24 cellular contexts compared by ENCODE assay signal in genomic region chr15:48451736-48452135, GRCh38.
"Had no signal": no experiment of that assay in that cellular context is flagged by ENCODE, and none has a peak within 500 bp of the region (broad histone marks: within the 10 kb centered on the region; RNA-seq: fewer than 3 reads in every experiment).

No MANE protein-coding gene starts in this region.

- H3K36me3 ChIP-seq: breast epithelium had no signal

- ATAC-seq: gastroesophageal sphincter; heart left ventricle; lower lobe of right lung; mucosa of descending colon; natural killer cell treated with Interleukin-12 subunit alpha and Interleukin-12 subunit beta and Interleukin-15 and Interleukin-18, amount 100 ng/mL, for 72 hours had no signal

- H3K27me3 ChIP-seq: breast epithelium, gastroesophageal sphincter, heart left ventricle, spleen, tibial nerve had no signal

- DNase-seq: activated CD4-positive, alpha-beta T cell treated with anti-CD3 and anti-CD28 coated beads for 4 hours; activated CD4-positive, alpha-beta T cell treated with anti-CD3 and anti-CD28 coated beads, Interleukin-2, amount 50 U/mL, for 4 hours; activated CD4-positive, CD25-positive, alpha-beta regulatory T cell; activated CD8-positive, alpha-beta memory T cell treated with anti-CD3 and anti-CD28 coated beads for 24 hours; activated CD8-positive, alpha-beta memory T cell treated with anti-CD3 and anti-CD28 coated beads, Interleukin-2, amount 50 U/mL, for 4 hours; activated gamma-delta T cell; activated naive CD4-positive, alpha-beta T cell treated with anti-CD3 and anti-CD28 coated beads, Interleukin-2, amount 50 U/mL, for 16 hours; activated T-cell treated with anti-CD3 and anti-CD28 coated beads, Interleukin-2, amount 50 U/mL, for 1 hour; amygdala; central memory CD4-positive, alpha-beta T cell; effector memory CD4-positive, alpha-beta T cell; erythroblast; heart left ventricle; lower lobe of right lung; mucosa of descending colon; right cardiac atrium; spleen; stimulated activated naive CD4-positive, alpha-beta T cell had no signal

- H3K9me3 ChIP-seq: breast epithelium, gastroesophageal sphincter, heart left ventricle, lower lobe of right lung, mucosa of descending colon, spleen, tibial nerve had no signal

- H3K27me3 Mint-ChIP-seq: dendritic cell treated with granulocyte-macrophage colony-stimulating factor and Interleukin-4, amounts not matched to agents 40 ng/mL and 50 ng/mL, for 4 days had no signal

- H3K4me1 ChIP-seq: breast epithelium, lower lobe of right lung had no signal

- H3K9ac ChIP-seq: parathyroid adenoma had no signal

- H3K4me3 Mint-ChIP-seq: dendritic cell treated with granulocyte-macrophage colony-stimulating factor and Interleukin-4, amounts not matched to agents 40 ng/mL and 50 ng/mL, for 4 days; natural killer cell treated with Interleukin-12 subunit alpha and Interleukin-12 subunit beta and Interleukin-15 and Interleukin-18, amount 100 ng/mL, for 72 hours had no signal

- H3K36me3 Mint-ChIP-seq: natural killer cell treated with Interleukin-12 subunit alpha and Interleukin-12 subunit beta and Interleukin-15 and Interleukin-18, amount 100 ng/mL, for 72 hours had no signal

- H3K4me3 ChIP-seq: breast epithelium, gastroesophageal sphincter, heart left ventricle, lower lobe of right lung, mucosa of descending colon, spleen, tibial nerve had no signal

- H3K9me3 Mint-ChIP-seq: dendritic cell treated with granulocyte-macrophage colony-stimulating factor and Interleukin-4, amounts not matched to agents 40 ng/mL and 50 ng/mL, for 4 days; natural killer cell treated with Interleukin-12 subunit alpha and Interleukin-12 subunit beta and Interleukin-15 and Interleukin-18, amount 100 ng/mL, for 72 hours had no signal

- H3K27ac Mint-ChIP-seq: dendritic cell treated with granulocyte-macrophage colony-stimulating factor and Interleukin-4, amounts not matched to agents 40 ng/mL and 50 ng/mL, for 4 days; natural killer cell treated with Interleukin-12 subunit alpha and Interleukin-12 subunit beta and Interleukin-15 and Interleukin-18, amount 100 ng/mL, for 72 hours had no signal

- H3K27ac ChIP-seq: gastroesophageal sphincter, lower lobe of right lung, parathyroid adenoma had no signal
